ENCODE assay signal across 20 cellular contexts in genomic region chr10:48214701-48215100, GRCh38. TPM values are rescaled to one million over a fixed set of nuclear protein-coding genes. Genes with fewer than 3 reads are reported as not detected.
A peak's percentile ranks its signal among the peaks of the same experiment; 100 is the strongest.
DNase-seq lines count a peak whose midpoint lies in the region; ATAC-seq, FAIRE-seq and TF ChIP-seq lines count a peak whose summit lies in the region.
"Had no signal": no experiment of that assay in that cellular context is flagged by ENCODE, and none has a peak within 500 bp of the region (broad histone marks: within the 10 kb centered on the region; RNA-seq: fewer than 3 reads in every experiment).

No MANE protein-coding gene starts in this region.

- no peak overlapping the region for H3K27ac Mint-ChIP-seq in activated T-helper 2 cell treated with anti-CD3 and anti-CD28 coated beads, Interferon-gamma antibody, Interleukin-2, Interleukin-4, amounts not matched to agents 10 μg/mL and 5 μg/mL and 100 μg/mL, durations not matched to agents 14 hours and 24 hours and 36 hours
- H3K27ac Mint-ChIP-seq: CD14-positive monocyte; CD4-positive, alpha-beta T cell; CD8-positive, alpha-beta memory T cell had no signal

- H3K4ac ChIP-seq in neuronal stem cell (ENCODE audit: low read length) = no peak overlapping the region

- no peak overlapping the region for H3K18ac ChIP-seq in neuronal stem cell (ENCODE audit: low read length)

- TF ChIP-seq CTCF in K562 (IDR thresholded peaks at IDR 0.05 in 2 of 3, conservative IDR thresholded peaks at IDR 0.05 in 1 of 3; ENCODE audit: insufficient read depth in 2 of 3, low read depth in 1 of 3, low read length in 3 of 3) = no peak
- TF ChIP-seq CTCF in spleen (IDR thresholded peaks at IDR 0.05 in 8 of 11, conservative IDR thresholded peaks at IDR 0.05 in 3 of 11) = no peak
- no peak for TF ChIP-seq CTCF in left ventricle myocardium inferior (IDR thresholded peaks at IDR 0.05; ENCODE audit: borderline replicate concordance)

- POLR2A ChIA-PET in K562 (lab: Yijun Ruan, JAX) = interaction anchor here (0.7 to 1.2 kb wide), 2 partner anchors 19 to 391 kb away, joined by 3 to 4 read pairs; no protein-coding TSS in a partner anchor

- FAIRE-seq in GM12892 (lab: Jason Lieb, UNC) (peak; percentile 50), K562 (lab: Jason Lieb, UNC) (no peak)
- FAIRE-seq: D721Med, GM12878, H54 had no signal

- H3K9me1 ChIP-seq in K562 (ENCODE audit: control insufficient read depth, insufficient read depth, low read length) = no peaks in the 10 kb centered on the region

- no peak overlapping the region for H2AFZ ChIP-seq in K562 (ENCODE audit: low read depth, low read length)
- no peak overlapping the region for H2AFZ ChIP-seq in neuronal stem cell (ENCODE audit: low read length)

- H4K20me1 ChIP-seq in K562 (replicated peaks; ENCODE audit: control insufficient read depth, insufficient read depth, low read length) = no peaks in the 10 kb centered on the region
- H4K20me1 ChIP-seq: BLaER1 treated with 17β-estradiol and CSF1 and Interleukin-3, amounts not matched to agents 10 nM and 100 nM had no signal

- H2BK5ac ChIP-seq in neuronal stem cell (ENCODE audit: low read length) = no peak overlapping the region

- no peaks in the 10 kb centered on the region for H3K4me1 Mint-ChIP-seq in activated T-helper 2 cell treated with anti-CD3 and anti-CD28 coated beads, Interferon-gamma antibody, Interleukin-2, Interleukin-4, amounts not matched to agents 10 μg/mL and 5 μg/mL and 100 μg/mL, durations not matched to agents 14 hours and 24 hours and 36 hours (ENCODE audit: low read depth)
- H3K4me1 Mint-ChIP-seq: CD14-positive monocyte; CD8-positive, alpha-beta memory T cell had no signal

- no peaks in the 10 kb centered on the region for H3K9me3 Mint-ChIP-seq in activated T-helper 2 cell treated with anti-CD3 and anti-CD28 coated beads, Interferon-gamma antibody, Interleukin-2, Interleukin-4, amounts not matched to agents 10 μg/mL and 5 μg/mL and 100 μg/mL, durations not matched to agents 14 hours and 24 hours and 36 hours
- H3K9me3 Mint-ChIP-seq: CD8-positive, alpha-beta memory T cell had no signal

- no peak overlapping the region for H2AK5ac ChIP-seq in neuronal stem cell (ENCODE audit: low read depth, low read length)

- H3K4me3 ChIP-seq in K562 = no peak overlapping the region
- no peak overlapping the region for H3K4me3 ChIP-seq in neuronal stem cell (ENCODE audit: low read length in 2 of 2)
- H3K4me3 ChIP-seq in spleen = no peak overlapping the region
- no peak overlapping the region for H3K4me3 ChIP-seq in left ventricle myocardium inferior
- H3K4me3 ChIP-seq: BLaER1 treated with 17β-estradiol and CSF1 and Interleukin-3, amounts not matched to agents 10 nM and 100 nM; GM12878 had no signal

- H3K14ac ChIP-seq in neuronal stem cell (ENCODE audit: low read length) = no peak overlapping the region

- H4K91ac ChIP-seq in neuronal stem cell (ENCODE audit: low read depth, low read length, poor library complexity) = no peak overlapping the region

- ATAC-seq in K562 = no peak

- in situ Hi-C loops in K562 (cut with MboI) = loop anchor here (5.0 kb wide), 1 partner anchor 298 kb away; no protein-coding TSS in a partner anchor

- H3K79me2 ChIP-seq in K562 (ENCODE audit: control insufficient read depth, insufficient read depth, low read length) = no peaks in the 10 kb centered on the region

- no peak for TF ChIP-seq EP300 in K562 (IDR thresholded peaks at IDR 0.05; ENCODE audit: low read length)

- no peak overlapping the region for H3K23ac ChIP-seq in neuronal stem cell (ENCODE audit: low read depth, low read length, poor library complexity)

- no TSS peak for BruUV-seq in K562 (replicated peaks; lab: Mats Ljungman, UMichigan)

- no peak overlapping the region for H3K4me3 Mint-ChIP-seq in activated T-helper 2 cell treated with anti-CD3 and anti-CD28 coated beads, Interferon-gamma antibody, Interleukin-2, Interleukin-4, amounts not matched to agents 10 μg/mL and 5 μg/mL and 100 μg/mL, durations not matched to agents 14 hours and 24 hours and 36 hours (ENCODE audit: low read depth)
- H3K4me3 Mint-ChIP-seq: CD14-positive monocyte; CD4-positive, alpha-beta T cell; CD8-positive, alpha-beta memory T cell had no signal

- WGBS in K562 (ENCODE audit: insufficient coverage, low coverage, missing lambda C conversion rate) = 2% methylated on average over 4 of the region's 4 CpGs
- WGBS in neuronal stem cell (ENCODE audit: extremely low coverage in 2 of 2, insufficient read length in 2 of 2, insufficient replicate concordance in 1 of 2), 2 donors = no CpG with 5 or more reads among the region's 4 CpGs
- WGBS in spleen, 5 donors = 77 to 88% (median 86%) methylated on average over 4 of the region's 4 CpGs

- no peak for TF ChIP-seq POLR2A in GM12892 (IDR thresholded peaks at IDR 0.05; ENCODE audit: low read depth, low read length)
- TF ChIP-seq POLR2A in K562 (conservative IDR thresholded peaks at IDR 0.05) = no peak
- no peak for TF ChIP-seq POLR2A in spleen (IDR thresholded peaks at IDR 0.05)

- DNase-seq in GM12892 (ENCODE audit: insufficient read length) (no peak), K562 (ENCODE audit: extremely low read depth in 1 of 4, low spot score in 3 of 4) (no peak), neuronal stem cell (ENCODE audit: low spot score) (no peak), spleen (no peak), left ventricle myocardium inferior (no peak)
- no peak for DNase-seq in activated T-helper 2 cell treated with anti-CD3 and anti-CD28 coated beads, Interferon-gamma antibody, Interleukin-2, Interleukin-4, amounts not matched to agents 10 μg/mL and 5 μg/mL and 100 μg/mL, durations not matched to agents 14 hours and 24 hours and 36 hours (ENCODE audit: low spot score)
- DNase-seq: BE2C; CD4-positive, alpha-beta T cell; CD8-positive, alpha-beta memory T cell; DMS 273 treated with DMSO at 0.1 percent for 48 hours; DMS79; EL; GOT3 had no signal

- no peaks in the 10 kb centered on the region for H3K79me1 ChIP-seq in neuronal stem cell (ENCODE audit: low read depth, low read length)

- H3K27ac ChIP-seq in K562 (ENCODE audit: extremely low read depth, low read depth, low read length) (no peak overlapping the region), neuronal stem cell (replicated peaks; ENCODE audit: low read length) (no peak overlapping the region), spleen (no peak overlapping the region), left ventricle myocardium inferior (replicated peaks) (no peak overlapping the region)
- H3K27ac ChIP-seq: BLaER1 treated with 17β-estradiol and CSF1 and Interleukin-3, amounts not matched to agents 10 nM and 100 nM had no signal

- H3K4me2 ChIP-seq in K562 (ENCODE audit: insufficient read depth, low read length) (no peak overlapping the region), neuronal stem cell (ENCODE audit: insufficient read depth, low read length, poor library complexity, severe bottlenecking) (no peak overlapping the region)
- H3K4me2 ChIP-seq: BLaER1 treated with 17β-estradiol and CSF1 and Interleukin-3, amounts not matched to agents 10 nM and 100 nM had no signal

- intact Hi-C loops in K562 (cut with micrococcal nuclease) (loop anchor here (2.0 kb wide), 2 partner anchors 74 to 292 kb away; no protein-coding TSS in a partner anchor), spleen (cut with DNase I; ENCODE audit: low total_unique reads) (no loop called here), left ventricle myocardium inferior (cut with micrococcal nuclease) (no loop called here)
- intact Hi-C loops in activated T-helper 2 cell treated with anti-CD3 and anti-CD28 coated beads, Interferon-gamma antibody, Interleukin-2, Interleukin-4, amounts not matched to agents 10 μg/mL and 5 μg/mL and 100 μg/mL, durations not matched to agents 14 hours and 24 hours and 36 hours (cut with micrococcal nuclease) = loop anchor here (2.0 kb wide), 1 partner anchor 74 kb away; no protein-coding TSS in a partner anchor

- H3K4me1 ChIP-seq in K562 (replicated peaks in 1 of 2; ENCODE audit: control insufficient read depth in 2 of 2, insufficient read depth in 2 of 2, low read length in 2 of 2) (no peaks in the 10 kb centered on the region), neuronal stem cell (ENCODE audit: control insufficient read depth in 2 of 2, insufficient read depth in 1 of 2, low read depth in 1 of 2, low read length in 2 of 2) (no peaks in the 10 kb centered on the region), spleen (no peaks in the 10 kb centered on the region), left ventricle myocardium inferior (no peaks in the 10 kb centered on the region)
- H3K4me1 ChIP-seq: BE2C; BLaER1 treated with 17β-estradiol and CSF1 and Interleukin-3, amounts not matched to agents 10 nM and 100 nM had no signal

- peaks cover 0 to 17% of the 10 kb centered on the region in 2 experiments; a peak in 3 of 5 replicates for H3K27me3 ChIP-seq in K562 (ENCODE audit: control insufficient read depth in 2 of 2, insufficient read depth in 2 of 2, low read length in 2 of 2)
- peaks cover 0 to 3% (median 0%) of the 10 kb centered on the region in 3 experiments for H3K27me3 ChIP-seq in neuronal stem cell (ENCODE audit: control insufficient read depth in 3 of 3, insufficient read depth in 3 of 3, low read depth in 1 of 3, low read length in 3 of 3)
- H3K27me3 ChIP-seq in spleen (replicated peaks in 1 of 7) = peaks cover 0 to 18% (median 0%) of the 10 kb centered on the region in 7 donors
- H3K27me3 ChIP-seq in left ventricle myocardium inferior (ENCODE audit: low read depth) = peaks cover 11% of the 10 kb centered on the region
- H3K27me3 ChIP-seq: BLaER1 treated with 17β-estradiol and CSF1 and Interleukin-3, amounts not matched to agents 10 nM and 100 nM had no signal

- no peaks in the 10 kb centered on the region for H3K9me3 ChIP-seq in K562 (replicated peaks; ENCODE audit: control insufficient read depth, insufficient read depth, low read depth, low read length)
- no peaks in the 10 kb centered on the region for H3K9me3 ChIP-seq in neuronal stem cell (replicated peaks in 1 of 2; ENCODE audit: control insufficient read depth in 2 of 2, insufficient read depth in 1 of 2, low read depth in 1 of 2, low read length in 2 of 2)
- H3K9me3 ChIP-seq in spleen = peaks cover 0 to 4% (median 0%) of the 10 kb centered on the region in 8 donors
- no peaks in the 10 kb centered on the region for H3K9me3 ChIP-seq in left ventricle myocardium inferior (replicated peaks)
- H3K9me3 ChIP-seq: BE2C had no signal

- H3K9ac ChIP-seq in K562 (ENCODE audit: insufficient read depth in 1 of 2, low read depth in 2 of 2, low read length in 2 of 2) (no peak overlapping the region), neuronal stem cell (ENCODE audit: low read depth, low read length, poor library complexity) (peak overlapping the region; percentile 64)
- H3K9ac ChIP-seq: BLaER1 treated with 17β-estradiol and CSF1 and Interleukin-3, amounts not matched to agents 10 nM and 100 nM had no signal

- TF ChIP-seq RAD21 in K562 (CRISPR knock-in tag; conservative IDR thresholded peaks at IDR 0.05 in 1 of 2, IDR thresholded peaks at IDR 0.05 in 1 of 2) = no peak

- no peak overlapping the region for H2BK120ac ChIP-seq in neuronal stem cell (ENCODE audit: low read depth, low read length)

- CTCF ChIA-PET in K562 (lab: Yijun Ruan, JAX; ENCODE audit: low intra/inter-chr PET ratio) = interaction anchor here (0.6 to 2.0 kb wide), 5 partner anchors 75 to 441 kb away, joined by 3 to 12 read pairs (median 5); no protein-coding TSS in a partner anchor

- no peak overlapping the region for H4K8ac ChIP-seq in neuronal stem cell (ENCODE audit: low read depth, low read length)

- H3K36me3 Mint-ChIP-seq in activated T-helper 2 cell treated with anti-CD3 and anti-CD28 coated beads, Interferon-gamma antibody, Interleukin-2, Interleukin-4, amounts not matched to agents 10 μg/mL and 5 μg/mL and 100 μg/mL, durations not matched to agents 14 hours and 24 hours and 36 hours (ENCODE audit: low read depth) = no peaks in the 10 kb centered on the region
- H3K36me3 Mint-ChIP-seq: CD14-positive monocyte; CD8-positive, alpha-beta memory T cell had no signal

- H3K36me3 ChIP-seq in K562 (ENCODE audit: control insufficient read depth, insufficient read depth, low read length) (no peaks in the 10 kb centered on the region), neuronal stem cell (replicated peaks in 1 of 2; ENCODE audit: control insufficient read depth in 2 of 2, insufficient read depth in 2 of 2, low read length in 2 of 2) (no peaks in the 10 kb centered on the region), spleen (no peaks in the 10 kb centered on the region), left ventricle myocardium inferior (no peaks in the 10 kb centered on the region)
- H3K36me3 ChIP-seq: BE2C; BLaER1 treated with 17β-estradiol and CSF1 and Interleukin-3, amounts not matched to agents 10 nM and 100 nM had no signal

- H3K27me3 Mint-ChIP-seq in activated T-helper 2 cell treated with anti-CD3 and anti-CD28 coated beads, Interferon-gamma antibody, Interleukin-2, Interleukin-4, amounts not matched to agents 10 μg/mL and 5 μg/mL and 100 μg/mL, durations not matched to agents 14 hours and 24 hours and 36 hours (ENCODE audit: low read depth) = peaks cover 2% of the 10 kb centered on the region

- H2BK15ac ChIP-seq in neuronal stem cell (ENCODE audit: low read length) = no peak overlapping the region

- no peak overlapping the region for H2BK12ac ChIP-seq in neuronal stem cell (ENCODE audit: low read length)

RNA-seq across cellular contexts. Expression of gene FRMPD2, which starts 59.8 kb away (rescaled TPM):
- 4.4 TPM for polyA plus RNA-seq in GM12892 (2012; ENCODE audit: missing spikeins)
- total RNA-seq in K562 (2011; cell fraction: chromatin; rRNA removed; ENCODE audit: low replicate concordance) = 5.3 and 8.2 TPM in 2 replicates
- total RNA-seq in K562 (2011; cell fraction: nucleolus; rRNA removed) = 2.5 and 2.8 TPM in 2 replicates
- total RNA-seq in K562 (2011; cell fraction: nucleoplasm; rRNA removed) = 1.8 and 5.3 TPM in 2 replicates
- 0.24 and 0.27 TPM in 2 replicates for total RNA-seq in K562 (2014; rRNA removed)
- 0.51 and 0.73 TPM in 2 replicates for total RNA-seq in K562 (2014; rRNA removed; fragmentation: Illumina TruSeq; extraction: Trizol)
- 0.23 and 0.33 TPM in 2 replicates for total RNA-seq in K562 (2015; rRNA removed; fragmentation: Illumina TruSeq; extraction: Trizol)
- 0.38 and 0.44 TPM in 2 replicates for total RNA-seq in K562 (2021)
- 0.95 and 1.8 TPM in 2 replicates for polyA plus RNA-seq in K562 (2011; rRNA removed)
- polyA plus RNA-seq in K562 (2011; cell fraction: cytosol; rRNA removed) = 0.16 and 0.50 TPM in 2 replicates
- 3.3 and 3.8 TPM in 2 replicates for polyA plus RNA-seq in K562 (2011; cell fraction: nucleus; rRNA removed)
- 0.55 and 1.3 TPM in 2 replicates for polyA plus RNA-seq in K562 (2012)
- polyA plus RNA-seq in K562 (2014; fragmentation: Illumina TruSeq; extraction: Trizol) = 0.48 and 0.54 TPM in 2 replicates
- under 1 TPM; 0.14 to 0.15 TPM for polyA plus RNA-seq in K562 (2014; fragmentation: Nextera tagmentation; extraction: Ambion mirVana)
- polyA plus RNA-seq in K562 (2014; rRNA removed) = 0.12 and 0.19 TPM in 2 replicates
- polyA minus RNA-seq in K562 (2011; rRNA and poly(A)+ RNA removed) = 0.21 and 0.72 TPM in 2 replicates
- polyA minus RNA-seq in K562 (2011; cell fraction: cytosol; rRNA and poly(A)+ RNA removed) = not detected in 2 replicates
- 1.3 and 1.7 TPM in 2 replicates for polyA minus RNA-seq in K562 (2011; cell fraction: nucleus; rRNA and poly(A)+ RNA removed)
- 0.07 TPM for polyA plus RNA-seq in neuronal stem cell (2013, experiment 1 of 2)
- polyA plus RNA-seq in neuronal stem cell (2013, experiment 2 of 2) = 0.10 TPM
- 0.09 TPM in 1 of 2 replicates, not detected in the other for total RNA-seq in activated T-helper 2 cell treated with anti-CD3 and anti-CD28 coated beads, Interferon-gamma antibody, Interleukin-2, Interleukin-4, amounts not matched to agents 10 μg/mL and 5 μg/mL and 100 μg/mL, durations not matched to agents 14 hours and 24 hours and 36 hours
- total RNA-seq in spleen = under 1 TPM in 1 of 7 donors, not detected in 6; 0.33 TPM
- polyA plus RNA-seq in spleen = not detected
- total RNA-seq in left ventricle myocardium inferior = 0.38 TPM
- total RNA-seq: A172; CD4-positive, alpha-beta T cell; CD8-positive, alpha-beta memory T cell had no signal
- polyA plus RNA-seq: AG04450; CD14-positive monocyte; CD8-positive, alpha-beta memory T cell had no signal

Comparison
In these comparisons a context has a peak if more than half of its experiments do, and no peak if none do; other contexts are left out.
1. intact Hi-C loops: an anchor here in K562 (2.0 kb wide) and activated T-helper 2 cell treated with anti-CD3 and anti-CD28 coated beads, Interferon-gamma antibody, Interleukin-2, Interleukin-4, amounts not matched to agents 10 μg/mL and 5 μg/mL and 100 μg/mL, durations not matched to agents 14 hours and 24 hours and 36 hours (2.0 kb wide); none called in spleen and left ventricle myocardium inferior.